Comparison of ENCODE assay signal across 15 cellular contexts in genomic region chr18:55738483-55739114, GRCh38.
DNase-seq lines count a peak whose midpoint lies in the region; TF ChIP-seq lines count a peak whose summit lies in the region.
"Had no signal": no experiment of that assay in that cellular context is flagged by ENCODE, and none has a peak within 500 bp of the region (broad histone marks: within the 10 kb centered on the region; RNA-seq: fewer than 3 reads in every experiment).

No MANE protein-coding gene starts in this region.

- no peak overlapping the region for H2AFZ ChIP-seq in osteoblast (ENCODE audit: low read length)
- H2AFZ ChIP-seq: GM23248 had no signal

- no peak for TF ChIP-seq CTCF in osteoblast (IDR thresholded peaks at IDR 0.05; ENCODE audit: extremely low read depth, low read depth, low read length)

- no peaks in the 10 kb centered on the region for H3K36me3 ChIP-seq in osteoblast (ENCODE audit: insufficient read depth, low read length)
- H3K36me3 ChIP-seq: BE2C, HAP-1 had no signal

- no peaks in the 10 kb centered on the region for H3K27me3 ChIP-seq in osteoblast (ENCODE audit: insufficient read depth, low read length)
- H3K27me3 ChIP-seq: BE2C had no signal

- no peaks in the 10 kb centered on the region for H3K79me2 ChIP-seq in osteoblast (ENCODE audit: insufficient read depth, low read length)

- no peak overlapping the region for H3K27ac ChIP-seq in osteoblast (ENCODE audit: low read depth, low read length)
- H3K27ac ChIP-seq: GM23248 had no signal

- no peak overlapping the region for H3K4me3 ChIP-seq in osteoblast (ENCODE audit: insufficient read depth, low read length)
- H3K4me3 ChIP-seq: GM23248, HAP-1 had no signal

- no peaks in the 10 kb centered on the region for H3K9me3 ChIP-seq in osteoblast (ENCODE audit: low read depth, low read length)
- H3K9me3 ChIP-seq: BE2C, HAP-1 had no signal

- H4K20me1 ChIP-seq in osteoblast (ENCODE audit: insufficient read depth, low read length), result no peaks in the 10 kb centered on the region

- no peak overlapping the region for H3K4me2 ChIP-seq in osteoblast (ENCODE audit: insufficient read depth, low read length)

- TF ChIP-seq POLR2A in erythroblast (IDR thresholded peaks at IDR 0.05; ENCODE audit: low read length), result no peak

- H3K4me1 ChIP-seq in osteoblast (ENCODE audit: insufficient read depth, low read length), result no peaks in the 10 kb centered on the region
- H3K4me1 ChIP-seq: BE2C, HAP-1 had no signal

- DNase-seq in OCI-M1 (lab: John Stamatoyannopoulos, UW), result peak; percentile 69
- DNase-seq in erythroblast (lab: John Stamatoyannopoulos, UW), result peak; percentile 71 to 76
- peak; percentile 51 for DNase-seq in osteoblast (ENCODE audit: insufficient read length, low spot score, missing footprints)
- DNase-seq in medulla oblongata (ENCODE audit: extremely low spot score), result no peak
- DNase-seq in NCI-H2171 treated with DMSO at 0.1 percent for 48 hours (lab: John Stamatoyannopoulos, UW), result no peak
- DNase-seq in islet precursor cell, result no peak
- DNase-seq in NCI-H446 treated with DMSO at 0.1 percent for 48 hours (lab: John Stamatoyannopoulos, UW), result no peak
- DNase-seq: ACHN; BE2C; C1 segment of cervical spinal cord; CD4-positive, CD25-positive, alpha-beta regulatory T cell; CD8-positive, alpha-beta memory T cell; COR-L47; GM23248 had no signal

Comparison
In these comparisons a context has a peak if more than half of its experiments do, and no peak if none do; other contexts are left out.
1. DNase-seq: peak in OCI-M1 (single experiment), erythroblast (2 of 2) and osteoblast (single experiment); none in medulla oblongata (single experiment), NCI-H2171 treated with DMSO at 0.1 percent for 48 hours (single experiment), islet precursor cell (single experiment) and NCI-H446 treated with DMSO at 0.1 percent for 48 hours (single experiment).